In genomic region chr3:58173670-58174472, GRCh38 we compare ENCODE assay signal across 9 cellular contexts. TPM values are rescaled to one million over a fixed set of nuclear protein-coding genes. Genes with fewer than 3 reads are reported as not detected.
A peak's percentile ranks its signal among the peaks of the same experiment; 100 is the strongest.
DNase-seq lines count a peak whose midpoint lies in the region; ATAC-seq and TF ChIP-seq lines count a peak whose summit lies in the region.
"Had no signal": no experiment of that assay in that cellular context is flagged by ENCODE, and none has a peak within 500 bp of the region (broad histone marks: within the 10 kb centered on the region; RNA-seq: fewer than 3 reads in every experiment).

No MANE protein-coding gene starts in this region.

- peaks cover 7% of the 10 kb centered on the region for H3K27me3 Mint-ChIP-seq in HFFc6 (ENCODE audit: insufficient read depth)
- peaks cover 3% of the 10 kb centered on the region for H3K27me3 Mint-ChIP-seq in nephron (ENCODE audit: low read depth)

- TF ChIP-seq CTCF in HFFc6 (IDR thresholded peaks at IDR 0.05) (peak; percentile 61), nephron (IDR thresholded peaks at IDR 0.05; ENCODE audit: unreplicated experiment in 3 of 3) (peak; percentile 16 to 38 (median 20))

- H3K27ac Mint-ChIP-seq in HFFc6: no peak overlapping the region; the same call in 1 of the 2 replicates
- peak overlapping the region; percentile 92 to 95 (median 93) for H3K27ac Mint-ChIP-seq in nephron

- H3K4me3 Mint-ChIP-seq in HFFc6 (no peak overlapping the region), nephron (no peak overlapping the region)

- H3K36me3 Mint-ChIP-seq in HFFc6 (ENCODE audit: low read depth) (peaks cover 2% of the 10 kb centered on the region), nephron (ENCODE audit: low read depth) (peaks cover 24% of the 10 kb centered on the region)

- ATAC-seq in GM19023 (IDR thresholded peaks at IDR 0.05; ENCODE audit: unreplicated experiment): no peak

- H3K4me1 Mint-ChIP-seq in HFFc6 (ENCODE audit: low read depth) (peaks cover 13% of the 10 kb centered on the region), nephron (peaks cover 18% of the 10 kb centered on the region)

- DNase-seq in D341Med (ENCODE audit: low spot score) (peak; percentile 79), HFFc6 (no peak), RPMI7951 (ENCODE audit: low read depth) (peak; percentile 33), retina (no peak), middle frontal gyrus (ENCODE audit: extremely low spot score, low spot score) (no peak)
- peak; percentile 23 for DNase-seq in effector CD4-positive, alpha-beta T cell

- no peaks in the 10 kb centered on the region for H3K9me3 Mint-ChIP-seq in HFFc6
- H3K9me3 Mint-ChIP-seq in nephron: no peaks in the 10 kb centered on the region

RNA-seq across cellular contexts. Expression of gene DNASE1L3, which starts 36.9 kb away (rescaled TPM):
- not detected for total RNA-seq in HFFc6 (2021; fragmentation: NEBNext Ultra II Directional; extraction: Animal tissue kit (Norgen Biotek cat#: 25700))
- not detected in 2 replicates for total RNA-seq in RPMI7951 (2014; rRNA removed; shearing (Covaris generic))
- total RNA-seq: fibroblast of lung had no signal

Comparison
In these comparisons a context has a peak if more than half of its experiments do, and no peak if none do; other contexts are left out.
1. DNase-seq: peak in D341Med (single experiment), RPMI7951 (single experiment) and effector CD4-positive, alpha-beta T cell (single experiment); none in HFFc6 (single experiment), retina (single experiment) and middle frontal gyrus (single experiment).